In genomic region chr7:140447841-140448240, GRCh38 we compare ENCODE assay signal across 1 cellular context.
TF ChIP-seq lines count a peak whose summit lies in the region.

No MANE protein-coding gene starts in this region.

TF ChIP-seq in K562, 482 proteins besides CTCF, POLR2A, EP300 and RAD21:
- no peak for TF ChIP-seq SMARCA5 (IDR thresholded peaks at IDR 0.05)
- TF ChIP-seq USF2 (CRISPR knock-in tag; IDR thresholded peaks at IDR 0.05) = no peak
- peak; percentile 15 for TF ChIP-seq DACH1 (IDR thresholded peaks at IDR 0.05; ENCODE audit: partially characterized antibody)
